Comparison of ENCODE assay signal across 8 cellular contexts in the genomic region with DNA sequence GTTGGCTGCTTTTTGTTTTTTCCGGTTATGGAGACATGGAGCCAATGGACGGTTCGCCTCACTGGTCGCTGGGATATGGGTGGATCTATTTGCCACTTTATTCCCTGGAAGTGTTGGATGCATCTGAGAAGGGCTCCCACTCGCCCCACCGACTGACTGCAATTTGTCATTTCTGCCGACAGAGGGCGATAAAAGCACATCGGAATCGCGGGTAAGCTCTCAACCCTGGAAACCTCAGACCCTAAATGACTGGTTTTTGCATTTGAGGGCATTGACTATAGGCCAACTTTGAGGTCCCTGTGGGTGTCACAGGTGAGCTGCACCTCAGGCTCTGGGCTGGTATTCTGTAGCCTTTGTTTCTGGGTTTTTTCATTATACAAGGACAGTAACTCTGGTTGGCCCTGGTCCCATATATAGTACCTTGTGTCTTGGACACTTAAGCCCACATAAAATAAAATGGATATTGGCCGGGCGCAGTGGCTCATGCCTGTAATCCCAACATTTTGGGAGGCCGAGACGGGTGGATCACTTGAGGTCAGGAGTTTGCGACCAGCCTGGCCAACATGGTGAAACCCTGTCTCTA. TPM values are rescaled to one million over a fixed set of nuclear protein-coding genes. Genes with fewer than 3 reads are reported as not detected.
DNase-seq lines count a peak whose midpoint lies in the region; ATAC-seq and TF ChIP-seq lines count a peak whose summit lies in the region.

No MANE protein-coding gene starts in this region.

- H3K4me3 ChIP-seq in epithelial cell of proximal tubule (ENCODE audit: low read depth, low read length) (no peak overlapping the region), tibial artery (no peak overlapping the region)

- H3K36me3 ChIP-seq in tibial artery, result no peaks in the 10 kb centered on the region

- no peaks in the 10 kb centered on the region for H3K27me3 ChIP-seq in tibial artery

- peaks cover 33% of the 10 kb centered on the region for H3K27me3 Mint-ChIP-seq in nephron (ENCODE audit: low read depth)

- intact Hi-C loops in tibial artery (cut with DNase I; ENCODE audit: low total_unique reads), result no loop called here

- H3K9me3 Mint-ChIP-seq in nephron, result no peaks in the 10 kb centered on the region

- no peak overlapping the region for H3K27ac ChIP-seq in tibial artery

- peaks cover 4% of the 10 kb centered on the region for H3K4me1 Mint-ChIP-seq in nephron

- H3K9me3 ChIP-seq in tibial artery, result no peaks in the 10 kb centered on the region

- TF ChIP-seq CTCF in AG09319 (IDR thresholded peaks at IDR 0.05; ENCODE audit: low read depth, low read length) (peak; percentile 79), epithelial cell of proximal tubule (conservative IDR thresholded peaks at IDR 0.05; ENCODE audit: low read depth, low read length) (peak; percentile 81), nephron (IDR thresholded peaks at IDR 0.05; ENCODE audit: unreplicated experiment in 3 of 3) (peak; percentile 76 to 77 (median 76)), tibial artery (IDR thresholded peaks at IDR 0.05) (peak; percentile 68 to 75)

- no peaks in the 10 kb centered on the region for H3K36me3 Mint-ChIP-seq in nephron (ENCODE audit: low read depth)

- H3K4me3 Mint-ChIP-seq in nephron, result no peak overlapping the region

- H3K27ac Mint-ChIP-seq in nephron, result no peak overlapping the region

- peaks cover 0 to 31% (median 15%) of the 10 kb centered on the region in 4 donors for H3K4me1 ChIP-seq in tibial artery

- DNase-seq in AG09319 (ENCODE audit: extremely low read depth, low read depth) (peak; percentile 5), GM19238 (ENCODE audit: insufficient read length, low spot score) (peak; percentile 37), NCI-H82 (lab: John Stamatoyannopoulos, UW) (peak; percentile 54), epithelial cell of proximal tubule (ENCODE audit: low read depth) (no peak), tibial artery (no peak)
- DNase-seq in activated CD8-positive, alpha-beta memory T cell treated with anti-CD3 and anti-CD28 coated beads, Interleukin-2, amount 50 U/mL, for 4 hours, result peak; percentile 43

- no peak for ATAC-seq in HG02970 (IDR thresholded peaks at IDR 0.05; ENCODE audit: low FRiP score, unreplicated experiment)

RNA-seq across cellular contexts. Expression of a gene that starts 11.9 kb away (rescaled TPM):
- not detected in 2 replicates for total RNA-seq in epithelial cell of proximal tubule

Comparison
In these comparisons a context has a peak if more than half of its experiments do, and no peak if none do; other contexts are left out.
1. DNase-seq: peak in AG09319 (single experiment), GM19238 (single experiment), NCI-H82 (single experiment) and activated CD8-positive, alpha-beta memory T cell treated with anti-CD3 and anti-CD28 coated beads, Interleukin-2, amount 50 U/mL, for 4 hours (single experiment); none in epithelial cell of proximal tubule (single experiment) and tibial artery (0 of 2).
2. Peak in every context shown above with its lines, with median percentiles within 50 percentile points of each other: CTCF ChIP-seq.